37 cellular contexts compared by ENCODE assay signal in genomic region chr16:1141716-1142115, GRCh38. TPM values are rescaled to one million over a fixed set of nuclear protein-coding genes. Genes with fewer than 3 reads are reported as not detected.
"Had no signal": no experiment of that assay in that cellular context is flagged by ENCODE, and none has a peak within 500 bp of the region (broad histone marks: within the 10 kb centered on the region; RNA-seq: fewer than 3 reads in every experiment).

No MANE protein-coding gene starts in this region.

- H3K4me3 ChIP-seq: MG63 had no signal

- H3K36me3 ChIP-seq: MG63 had no signal

- H3K9me3 ChIP-seq: MG63 had no signal

- DNase-seq: Karpas-422, Kasumi-1, MG63, MM.1S, MV-4-11, NCI-H1048, NCI-H1092, NCI-H1092 treated with DMSO at 0.1 percent for 48 hours, NCI-H1105, NCI-H1105 treated with DMSO at 0.1 percent for 48 hours, NCI-H1417 treated with DMSO at 0.1 percent for 48 hours, NCI-H1436, NCI-H1436 treated with DMSO at 0.1 percent for 48 hours, NCI-H146, NCI-H1694, NCI-H1694 treated with DMSO at 0.1 percent for 48 hours, NCI-H187 treated with DMSO at 0.1 percent for 48 hours, NCI-H1930, NCI-H2029, NCI-H2029 treated with DMSO at 0.1 percent for 48 hours, NCI-H2081, NCI-H2081 treated with DMSO at 0.1 percent for 48 hours, NCI-H2107, NCI-H2171, NCI-H2171 treated with DMSO at 0.1 percent for 48 hours, NCI-H2227 treated with DMSO at 0.1 percent for 48 hours, NCI-H226, NCI-H345, NCI-H446, NCI-H510A, NCI-H510A treated with DMSO at 0.1 percent for 48 hours, NCI-H524, NCI-H524 treated with DMSO at 0.1 percent for 48 hours had no signal

RNA-seq across cellular contexts. Expression of gene CACNA1H, which starts 11.2 kb away (rescaled TPM):
- total RNA-seq: LHCN-M2, MCF 10A had no signal

RNA-seq across cellular contexts. Expression of gene C1QTNF8, which starts 45.7 kb away (rescaled TPM):
- total RNA-seq: LHCN-M2, M059J, MCF 10A, NCI-H460 had no signal
